1 cellular context compared by ENCODE assay signal in the genomic region with DNA sequence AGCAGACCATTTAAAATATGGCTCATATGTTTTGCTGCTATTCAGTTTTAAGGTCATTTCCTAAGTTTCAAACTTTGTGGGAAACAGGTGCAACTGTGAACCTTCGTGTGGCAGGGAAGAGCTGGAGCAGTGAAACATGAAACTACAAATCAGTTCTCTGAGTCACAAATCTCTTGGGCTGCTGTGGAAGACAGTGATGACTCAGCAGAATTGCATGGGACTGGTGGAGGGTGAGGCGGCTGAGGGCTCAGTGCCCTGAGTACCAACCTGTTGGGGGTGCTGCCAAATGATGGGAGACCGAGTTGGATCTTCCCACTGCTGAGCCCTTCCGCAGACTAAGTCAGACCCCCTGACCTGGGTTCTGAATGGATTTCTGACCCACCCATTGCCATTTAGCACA.
TF ChIP-seq lines count a peak whose summit lies in the region.

No MANE protein-coding gene starts in this region.

TF ChIP-seq in HEK293, 187 proteins besides CTCF, POLR2A, EP300 and RAD21 (continued from another document and continues in another):
- TF ChIP-seq GFI1B (tag by site-specific recombination; IDR thresholded peaks at IDR 0.05) (peak; percentile 98), ZBTB20 (tag by site-specific recombination; IDR thresholded peaks at IDR 0.05) (no peak), ZNF776 (tag by site-specific recombination; IDR thresholded peaks at IDR 0.05; ENCODE audit: borderline replicate concordance) (no peak), EGR2 (tag by site-specific recombination; IDR thresholded peaks at IDR 0.05; ENCODE audit: low read depth) (no peak), KLF10 (tag by site-specific recombination; IDR thresholded peaks at IDR 0.05) (no peak), ZNF223 (tag by site-specific recombination; IDR thresholded peaks at IDR 0.05) (no peak), FEZF1 (tag by site-specific recombination; IDR thresholded peaks at IDR 0.05) (no peak), ZFP37 (tag by site-specific recombination; IDR thresholded peaks at IDR 0.05) (0 out of 2 replicates have a peak, but pooled peaks have one; percentile 63), SALL2 (tag by site-specific recombination; IDR thresholded peaks at IDR 0.05; ENCODE audit: borderline replicate concordance) (no peak), KLF8 (tag by site-specific recombination; IDR thresholded peaks at IDR 0.05) (peak; percentile 58; the same call in 1 of the 2 replicates), ZNF658 (tag by site-specific recombination; IDR thresholded peaks at IDR 0.05) (no peak), ZNF558 (tag by site-specific recombination; IDR thresholded peaks at IDR 0.05) (0 out of 2 replicates have a peak, but pooled peaks have one; percentile 45), ZNF202 (tag by site-specific recombination; IDR thresholded peaks at IDR 0.05; ENCODE audit: borderline replicate concordance) (no peak), ZNF114 (tag by site-specific recombination; IDR thresholded peaks at IDR 0.05) (no peak), OVOL3 (tag by site-specific recombination; IDR thresholded peaks at IDR 0.05) (no peak), ZNF311 (tag by site-specific recombination; IDR thresholded peaks at IDR 0.05; ENCODE audit: borderline replicate concordance) (no peak), ZNF266 (tag by site-specific recombination; IDR thresholded peaks at IDR 0.05; ENCODE audit: low read depth) (no peak), ZNF747 (tag by site-specific recombination; IDR thresholded peaks at IDR 0.05) (no peak), ZNF707 (tag by site-specific recombination; IDR thresholded peaks at IDR 0.05) (no peak), ZNF660 (tag by site-specific recombination; IDR thresholded peaks at IDR 0.05) (peak; percentile 57; the same call in 1 of the 2 replicates), ZNF473 (tag by site-specific recombination; IDR thresholded peaks at IDR 0.05) (no peak), ZNF341 (tag by site-specific recombination; IDR thresholded peaks at IDR 0.05; ENCODE audit: low read depth) (peak; percentile 41; the same call in 1 of the 2 replicates), GLI2 (tag by site-specific recombination; IDR thresholded peaks at IDR 0.05; ENCODE audit: borderline replicate concordance, low read depth) (no peak), ZNF19 (tag by site-specific recombination; IDR thresholded peaks at IDR 0.05; ENCODE audit: low read depth) (no peak), ZNF391 (tag by site-specific recombination; IDR thresholded peaks at IDR 0.05; ENCODE audit: borderline replicate concordance, low read depth) (no peak), ZNF510 (tag by site-specific recombination; IDR thresholded peaks at IDR 0.05; ENCODE audit: insufficient replicate concordance) (no peak), ZNF654 (tag by site-specific recombination; IDR thresholded peaks at IDR 0.05; ENCODE audit: low read depth) (no peak), ZNF677 (tag by site-specific recombination; IDR thresholded peaks at IDR 0.05) (no peak), ZNF274 (IDR thresholded peaks at IDR 0.05; ENCODE audit: low read length) (no peak), ZNF274 (tag by site-specific recombination; IDR thresholded peaks at IDR 0.05; ENCODE audit: borderline replicate concordance) (no peak), ZIC2 (tag by site-specific recombination; IDR thresholded peaks at IDR 0.05) (no peak), ZNF48 (tag by site-specific recombination; IDR thresholded peaks at IDR 0.05) (no peak), ZNF174 (tag by site-specific recombination; IDR thresholded peaks at IDR 0.05) (no peak), IKZF3 (tag by site-specific recombination; IDR thresholded peaks at IDR 0.05) (no peak), ZNF140 (tag by site-specific recombination; IDR thresholded peaks at IDR 0.05) (no peak), ZNF548 (tag by site-specific recombination; IDR thresholded peaks at IDR 0.05) (no peak), ZNF501 (tag by site-specific recombination; IDR thresholded peaks at IDR 0.05) (0 out of 2 replicates have a peak, but pooled peaks have one; percentile 39), WT1 (tag by site-specific recombination; IDR thresholded peaks at IDR 0.05) (no peak), ZNF626 (tag by site-specific recombination; IDR thresholded peaks at IDR 0.05) (no peak), GLIS2 (tag by site-specific recombination; IDR thresholded peaks at IDR 0.05) (no peak), ZNF366 (tag by site-specific recombination; conservative IDR thresholded peaks at IDR 0.05) (no peak), ZNF843 (tag by site-specific recombination; IDR thresholded peaks at IDR 0.05) (no peak), SCRT1 (tag by site-specific recombination; IDR thresholded peaks at IDR 0.05; ENCODE audit: borderline replicate concordance) (peak; percentile 91), ZSCAN23 (tag by site-specific recombination; IDR thresholded peaks at IDR 0.05) (no peak)
- TF ChIP-seq, protein P1, sequence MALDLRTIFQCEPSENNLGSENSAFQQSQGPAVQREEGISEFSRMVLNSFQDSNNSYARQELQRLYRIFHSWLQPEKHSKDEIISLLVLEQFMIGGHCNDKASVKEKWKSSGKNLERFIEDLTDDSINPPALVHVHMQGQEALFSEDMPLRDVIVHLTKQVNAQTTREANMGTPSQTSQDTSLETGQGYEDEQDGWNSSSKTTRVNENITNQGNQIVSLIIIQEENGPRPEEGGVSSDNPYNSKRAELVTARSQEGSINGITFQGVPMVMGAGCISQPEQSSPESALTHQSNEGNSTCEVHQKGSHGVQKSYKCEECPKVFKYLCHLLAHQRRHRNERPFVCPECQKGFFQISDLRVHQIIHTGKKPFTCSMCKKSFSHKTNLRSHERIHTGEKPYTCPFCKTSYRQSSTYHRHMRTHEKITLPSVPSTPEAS (tag by site-specific recombination; IDR thresholded peaks at IDR 0.05) = peak; percentile 32; the same call in 1 of the 2 replicates
- TF ChIP-seq, protein P2, sequence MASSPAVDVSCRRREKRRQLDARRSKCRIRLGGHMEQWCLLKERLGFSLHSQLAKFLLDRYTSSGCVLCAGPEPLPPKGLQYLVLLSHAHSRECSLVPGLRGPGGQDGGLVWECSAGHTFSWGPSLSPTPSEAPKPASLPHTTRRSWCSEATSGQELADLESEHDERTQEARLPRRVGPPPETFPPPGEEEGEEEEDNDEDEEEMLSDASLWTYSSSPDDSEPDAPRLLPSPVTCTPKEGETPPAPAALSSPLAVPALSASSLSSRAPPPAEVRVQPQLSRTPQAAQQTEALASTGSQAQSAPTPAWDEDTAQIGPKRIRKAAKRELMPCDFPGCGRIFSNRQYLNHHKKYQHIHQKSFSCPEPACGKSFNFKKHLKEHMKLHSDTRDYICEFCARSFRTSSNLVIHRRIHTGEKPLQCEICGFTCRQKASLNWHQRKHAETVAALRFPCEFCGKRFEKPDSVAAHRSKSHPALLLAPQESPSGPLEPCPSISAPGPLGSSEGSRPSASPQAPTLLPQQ (tag by site-specific recombination; IDR thresholded peaks at IDR 0.05) = peak; percentile 42; the same call in 1 of the 2 replicates
- TF ChIP-seq, protein P3, sequence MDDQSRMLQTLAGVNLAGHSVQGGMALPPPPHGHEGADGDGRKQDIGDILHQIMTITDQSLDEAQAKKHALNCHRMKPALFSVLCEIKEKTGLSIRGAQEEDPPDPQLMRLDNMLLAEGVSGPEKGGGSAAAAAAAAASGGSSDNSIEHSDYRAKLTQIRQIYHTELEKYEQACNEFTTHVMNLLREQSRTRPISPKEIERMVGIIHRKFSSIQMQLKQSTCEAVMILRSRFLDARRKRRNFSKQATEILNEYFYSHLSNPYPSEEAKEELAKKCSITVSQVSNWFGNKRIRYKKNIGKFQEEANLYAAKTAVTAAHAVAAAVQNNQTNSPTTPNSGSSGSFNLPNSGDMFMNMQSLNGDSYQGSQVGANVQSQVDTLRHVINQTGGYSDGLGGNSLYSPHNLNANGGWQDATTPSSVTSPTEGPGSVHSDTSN (CRISPR knock-in tag; IDR thresholded peaks at IDR 0.05) = no peak
- TF ChIP-seq, protein P4, sequence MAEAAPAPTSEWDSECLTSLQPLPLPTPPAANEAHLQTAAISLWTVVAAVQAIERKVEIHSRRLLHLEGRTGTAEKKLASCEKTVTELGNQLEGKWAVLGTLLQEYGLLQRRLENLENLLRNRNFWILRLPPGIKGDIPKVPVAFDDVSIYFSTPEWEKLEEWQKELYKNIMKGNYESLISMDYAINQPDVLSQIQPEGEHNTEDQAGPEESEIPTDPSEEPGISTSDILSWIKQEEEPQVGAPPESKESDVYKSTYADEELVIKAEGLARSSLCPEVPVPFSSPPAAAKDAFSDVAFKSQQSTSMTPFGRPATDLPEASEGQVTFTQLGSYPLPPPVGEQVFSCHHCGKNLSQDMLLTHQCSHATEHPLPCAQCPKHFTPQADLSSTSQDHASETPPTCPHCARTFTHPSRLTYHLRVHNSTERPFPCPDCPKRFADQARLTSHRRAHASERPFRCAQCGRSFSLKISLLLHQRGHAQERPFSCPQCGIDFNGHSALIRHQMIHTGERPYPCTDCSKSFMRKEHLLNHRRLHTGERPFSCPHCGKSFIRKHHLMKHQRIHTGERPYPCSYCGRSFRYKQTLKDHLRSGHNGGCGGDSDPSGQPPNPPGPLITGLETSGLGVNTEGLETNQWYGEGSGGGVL (tag by site-specific recombination; IDR thresholded peaks at IDR 0.05) = 0 out of 2 replicates have a peak, but pooled peaks have one; percentile 13
- TF ChIP-seq, protein P5, sequence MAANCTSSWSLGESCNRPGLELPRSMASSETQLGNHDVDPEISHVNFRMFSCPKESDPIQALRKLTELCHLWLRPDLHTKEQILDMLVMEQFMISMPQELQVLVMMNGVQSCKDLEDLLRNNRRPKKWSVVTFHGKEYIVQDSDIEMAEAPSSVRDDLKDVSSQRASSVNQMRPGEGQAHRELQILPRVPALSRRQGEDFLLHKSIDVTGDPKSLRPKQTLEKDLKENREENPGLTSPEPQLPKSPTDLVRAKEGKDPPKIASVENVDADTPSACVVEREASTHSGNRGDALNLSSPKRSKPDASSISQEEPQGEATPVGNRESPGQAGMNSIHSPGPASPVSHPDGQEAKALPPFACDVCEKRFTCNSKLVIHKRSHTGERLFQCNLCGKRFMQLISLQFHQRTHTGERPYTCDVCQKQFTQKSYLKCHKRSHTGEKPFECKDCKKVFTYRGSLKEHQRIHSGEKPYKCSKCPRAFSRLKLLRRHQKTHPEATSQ (tag by site-specific recombination; IDR thresholded peaks at IDR 0.05) = no peak
- TF ChIP-seq, protein P6, sequence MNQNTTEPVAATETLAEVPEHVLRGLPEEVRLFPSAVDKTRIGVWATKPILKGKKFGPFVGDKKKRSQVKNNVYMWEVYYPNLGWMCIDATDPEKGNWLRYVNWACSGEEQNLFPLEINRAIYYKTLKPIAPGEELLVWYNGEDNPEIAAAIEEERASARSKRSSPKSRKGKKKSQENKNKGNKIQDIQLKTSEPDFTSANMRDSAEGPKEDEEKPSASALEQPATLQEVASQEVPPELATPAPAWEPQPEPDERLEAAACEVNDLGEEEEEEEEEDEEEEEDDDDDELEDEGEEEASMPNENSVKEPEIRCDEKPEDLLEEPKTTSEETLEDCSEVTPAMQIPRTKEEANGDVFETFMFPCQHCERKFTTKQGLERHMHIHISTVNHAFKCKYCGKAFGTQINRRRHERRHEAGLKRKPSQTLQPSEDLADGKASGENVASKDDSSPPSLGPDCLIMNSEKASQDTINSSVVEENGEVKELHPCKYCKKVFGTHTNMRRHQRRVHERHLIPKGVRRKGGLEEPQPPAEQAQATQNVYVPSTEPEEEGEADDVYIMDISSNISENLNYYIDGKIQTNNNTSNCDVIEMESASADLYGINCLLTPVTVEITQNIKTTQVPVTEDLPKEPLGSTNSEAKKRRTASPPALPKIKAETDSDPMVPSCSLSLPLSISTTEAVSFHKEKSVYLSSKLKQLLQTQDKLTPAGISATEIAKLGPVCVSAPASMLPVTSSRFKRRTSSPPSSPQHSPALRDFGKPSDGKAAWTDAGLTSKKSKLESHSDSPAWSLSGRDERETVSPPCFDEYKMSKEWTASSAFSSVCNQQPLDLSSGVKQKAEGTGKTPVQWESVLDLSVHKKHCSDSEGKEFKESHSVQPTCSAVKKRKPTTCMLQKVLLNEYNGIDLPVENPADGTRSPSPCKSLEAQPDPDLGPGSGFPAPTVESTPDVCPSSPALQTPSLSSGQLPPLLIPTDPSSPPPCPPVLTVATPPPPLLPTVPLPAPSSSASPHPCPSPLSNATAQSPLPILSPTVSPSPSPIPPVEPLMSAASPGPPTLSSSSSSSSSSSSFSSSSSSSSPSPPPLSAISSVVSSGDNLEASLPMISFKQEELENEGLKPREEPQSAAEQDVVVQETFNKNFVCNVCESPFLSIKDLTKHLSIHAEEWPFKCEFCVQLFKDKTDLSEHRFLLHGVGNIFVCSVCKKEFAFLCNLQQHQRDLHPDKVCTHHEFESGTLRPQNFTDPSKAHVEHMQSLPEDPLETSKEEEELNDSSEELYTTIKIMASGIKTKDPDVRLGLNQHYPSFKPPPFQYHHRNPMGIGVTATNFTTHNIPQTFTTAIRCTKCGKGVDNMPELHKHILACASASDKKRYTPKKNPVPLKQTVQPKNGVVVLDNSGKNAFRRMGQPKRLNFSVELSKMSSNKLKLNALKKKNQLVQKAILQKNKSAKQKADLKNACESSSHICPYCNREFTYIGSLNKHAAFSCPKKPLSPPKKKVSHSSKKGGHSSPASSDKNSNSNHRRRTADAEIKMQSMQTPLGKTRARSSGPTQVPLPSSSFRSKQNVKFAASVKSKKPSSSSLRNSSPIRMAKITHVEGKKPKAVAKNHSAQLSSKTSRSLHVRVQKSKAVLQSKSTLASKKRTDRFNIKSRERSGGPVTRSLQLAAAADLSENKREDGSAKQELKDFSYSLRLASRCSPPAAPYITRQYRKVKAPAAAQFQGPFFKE (tag by site-specific recombination; IDR thresholded peaks at IDR 0.05; ENCODE audit: borderline replicate concordance) = no peak
- TF ChIP-seq, protein P7, sequence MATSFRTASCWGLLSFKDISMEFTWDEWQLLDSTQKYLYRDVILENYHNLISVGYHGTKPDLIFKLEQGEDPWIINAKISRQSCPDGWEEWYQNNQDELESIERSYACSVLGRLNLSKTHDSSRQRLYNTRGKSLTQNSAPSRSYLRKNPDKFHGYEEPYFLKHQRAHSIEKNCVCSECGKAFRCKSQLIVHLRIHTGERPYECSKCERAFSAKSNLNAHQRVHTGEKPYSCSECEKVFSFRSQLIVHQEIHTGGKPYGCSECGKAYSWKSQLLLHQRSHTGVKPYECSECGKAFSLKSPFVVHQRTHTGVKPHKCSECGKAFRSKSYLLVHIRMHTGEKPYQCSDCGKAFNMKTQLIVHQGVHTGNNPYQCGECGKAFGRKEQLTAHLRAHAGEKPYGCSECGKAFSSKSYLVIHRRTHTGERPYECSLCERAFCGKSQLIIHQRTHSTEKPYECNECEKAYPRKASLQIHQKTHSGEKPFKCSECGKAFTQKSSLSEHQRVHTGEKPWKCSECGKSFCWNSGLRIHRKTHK (tag by site-specific recombination; IDR thresholded peaks at IDR 0.05) = no peak
